10 cellular contexts compared by ENCODE assay signal in the genomic region with DNA sequence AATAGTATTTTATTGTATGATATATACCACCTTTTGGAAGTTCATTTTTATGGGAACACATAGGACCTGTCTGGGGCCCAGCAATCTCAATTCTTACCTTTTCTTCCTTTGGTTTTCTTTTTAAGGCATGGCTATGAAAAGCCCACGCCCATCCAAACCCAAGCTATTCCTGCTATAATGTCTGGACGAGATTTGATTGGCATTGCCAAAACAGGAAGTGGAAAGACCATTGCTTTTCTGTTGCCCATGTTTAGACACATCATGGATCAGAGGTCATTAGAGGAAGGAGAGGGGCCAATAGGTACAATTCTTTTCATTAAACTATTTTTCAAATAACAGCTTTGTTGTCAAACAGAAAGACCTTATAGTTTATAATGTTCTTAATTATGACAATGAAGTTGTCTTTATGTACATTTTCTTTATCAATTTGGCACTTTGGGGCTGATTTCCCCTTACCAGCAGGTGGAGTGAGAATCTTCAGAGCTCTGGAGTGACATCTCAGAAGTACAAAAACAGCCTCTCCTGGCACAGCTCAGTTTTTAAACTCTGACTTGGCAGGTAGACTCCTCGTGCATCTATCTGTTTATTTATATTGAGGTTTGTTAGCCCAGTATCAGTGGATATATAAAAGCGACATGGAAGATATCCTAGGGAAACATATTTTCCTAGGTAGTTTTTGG. TPM values are rescaled to one million over a fixed set of nuclear protein-coding genes. Genes with fewer than 3 reads are reported as not detected.
A peak's percentile ranks its signal among the peaks of the same experiment; 100 is the strongest.
DNase-seq lines count a peak whose midpoint lies in the region; ATAC-seq and TF ChIP-seq lines count a peak whose summit lies in the region.
"Had no signal": no experiment of that assay in that cellular context is flagged by ENCODE, and none has a peak within 500 bp of the region (broad histone marks: within the 10 kb centered on the region; RNA-seq: fewer than 3 reads in every experiment).

No MANE protein-coding gene starts in this region.

- H3K9me3 ChIP-seq in MG63 (no peaks in the 10 kb centered on the region), adrenal gland (replicated peaks in 1 of 3) (no peaks in the 10 kb centered on the region)

- no peaks in the 10 kb centered on the region for H3K27me3 ChIP-seq in GM06990 (replicated peaks; ENCODE audit: control insufficient read depth, insufficient read depth, low read length)
- H3K27me3 ChIP-seq in MG63 = no peaks in the 10 kb centered on the region
- no peaks in the 10 kb centered on the region for H3K27me3 ChIP-seq in adrenal gland

- H3K27ac ChIP-seq in adrenal gland = peak overlapping the region in 1 of 5 donors; percentile 21

- H3K27me3 Mint-ChIP-seq in effector memory CD8-positive, alpha-beta T cell = no peaks in the 10 kb centered on the region
- H3K27me3 Mint-ChIP-seq in osteocyte (ENCODE audit: unreplicated experiment) = no peaks in the 10 kb centered on the region

- peaks cover 83% of the 10 kb centered on the region for H3K36me3 Mint-ChIP-seq in effector memory CD8-positive, alpha-beta T cell (ENCODE audit: insufficient read depth)
- H3K36me3 Mint-ChIP-seq in osteocyte (ENCODE audit: unreplicated experiment) = peaks cover 52% of the 10 kb centered on the region

- intact Hi-C loops in adrenal gland (cut with DNase I) = no loop called here

- ATAC-seq in effector memory CD8-positive, alpha-beta T cell (replicated peaks) = no peak
- ATAC-seq in HG03457 (IDR thresholded peaks at IDR 0.05; ENCODE audit: unreplicated experiment) (no peak), GM18517 (IDR thresholded peaks at IDR 0.05; ENCODE audit: unreplicated experiment) (no peak)

- H3K4me1 Mint-ChIP-seq in effector memory CD8-positive, alpha-beta T cell (ENCODE audit: low read depth in 2 of 2) = no peaks in the 10 kb centered on the region
- H3K4me1 Mint-ChIP-seq in osteocyte (ENCODE audit: unreplicated experiment) = no peaks in the 10 kb centered on the region

- TF ChIP-seq CTCF in GM06990 (IDR thresholded peaks at IDR 0.05; ENCODE audit: insufficient read depth, low read length, poor library complexity, severe bottlenecking) (peak; percentile 8), osteocyte (IDR thresholded peaks at IDR 0.05) (peak; percentile 25), adrenal gland (IDR thresholded peaks at IDR 0.05) (peak in 2 of 6 experiments; percentile 17 to 26)

- H3K9me3 Mint-ChIP-seq in effector memory CD8-positive, alpha-beta T cell = no peaks in the 10 kb centered on the region
- H3K9me3 Mint-ChIP-seq in osteocyte (ENCODE audit: unreplicated experiment) = no peaks in the 10 kb centered on the region

- DNase-seq in GM06990 (ENCODE audit: extremely low read depth, insufficient read length) = no peak
- peak; percentile 59 for DNase-seq in MG63
- no peak for DNase-seq in effector memory CD8-positive, alpha-beta T cell
- no peak for DNase-seq in osteocyte (ENCODE audit: extremely low spot score, unreplicated experiment)
- DNase-seq in adrenal gland = no peak
- DNase-seq: activated gamma-delta T cell treated with Interleukin-2 at 50 U/mL for 16 hours, NCI-H1417 treated with DMSO at 0.1 percent for 48 hours, retina had no signal

- H3K4me3 Mint-ChIP-seq in effector memory CD8-positive, alpha-beta T cell = no peak overlapping the region
- H3K4me3 Mint-ChIP-seq in osteocyte (ENCODE audit: unreplicated experiment) = no peak overlapping the region

- peaks cover 0 to 8% of the 10 kb centered on the region in 2 donors for H3K4me1 ChIP-seq in adrenal gland (replicated peaks in 1 of 2)

- WGBS in adrenal gland, 4 donors = 56 to 68% (median 60%) methylated on average over 4 of the region's 4 CpGs

- H3K36me3 ChIP-seq in GM06990 (ENCODE audit: control insufficient read depth, insufficient read depth, low read length) = peaks cover 8% of the 10 kb centered on the region
- peaks cover 74% of the 10 kb centered on the region for H3K36me3 ChIP-seq in MG63
- H3K36me3 ChIP-seq in adrenal gland (replicated peaks in 1 of 2) = peaks cover 0 to 80% of the 10 kb centered on the region in 2 donors

- TF ChIP-seq POLR2A in adrenal gland (IDR thresholded peaks at IDR 0.05) = no peak

- H3K27ac Mint-ChIP-seq in effector memory CD8-positive, alpha-beta T cell = peak overlapping the region; percentile 8 to 67
- H3K27ac Mint-ChIP-seq in osteocyte (ENCODE audit: unreplicated experiment) = no peak overlapping the region

- no peak overlapping the region for H3K4me3 ChIP-seq in GM06990 (replicated peaks; ENCODE audit: low read depth, low read length)
- no peak overlapping the region for H3K4me3 ChIP-seq in MG63
- no peak overlapping the region for H3K4me3 ChIP-seq in adrenal gland

RNA-seq across cellular contexts. Expression of a gene that starts 25.8 kb away (rescaled TPM):
- total RNA-seq in MG63 (2014; rRNA removed; shearing (Covaris generic); ENCODE audit: low replicate concordance) = 14.3 and 16.4 TPM in 2 replicates
- total RNA-seq in osteocyte = 46.1 and 55.3 TPM in 2 replicates
- 10 to 100 TPM; 13.3 to 40.5 (median 34.9) TPM for total RNA-seq in adrenal gland
- polyA plus RNA-seq in adrenal gland = 10 to 100 TPM; 19.7 to 48.0 (median 34.8) TPM

RNA-seq across cellular contexts. Expression of a gene that starts 46.0 kb away (rescaled TPM):
- total RNA-seq in MG63 (2014; rRNA removed; shearing (Covaris generic); ENCODE audit: low replicate concordance) = 29.8 and 59.6 TPM in 2 replicates
- 48.7 and 49.6 TPM in 2 replicates for total RNA-seq in osteocyte
- 10 to 100 TPM; 29.4 to 64.3 (median 38.3) TPM for total RNA-seq in adrenal gland
- polyA plus RNA-seq in adrenal gland = 10 to 100 TPM; 32.1 to 72.2 (median 49.4) TPM
